ENCODE assay signal across 8 cellular contexts in the genomic region with DNA sequence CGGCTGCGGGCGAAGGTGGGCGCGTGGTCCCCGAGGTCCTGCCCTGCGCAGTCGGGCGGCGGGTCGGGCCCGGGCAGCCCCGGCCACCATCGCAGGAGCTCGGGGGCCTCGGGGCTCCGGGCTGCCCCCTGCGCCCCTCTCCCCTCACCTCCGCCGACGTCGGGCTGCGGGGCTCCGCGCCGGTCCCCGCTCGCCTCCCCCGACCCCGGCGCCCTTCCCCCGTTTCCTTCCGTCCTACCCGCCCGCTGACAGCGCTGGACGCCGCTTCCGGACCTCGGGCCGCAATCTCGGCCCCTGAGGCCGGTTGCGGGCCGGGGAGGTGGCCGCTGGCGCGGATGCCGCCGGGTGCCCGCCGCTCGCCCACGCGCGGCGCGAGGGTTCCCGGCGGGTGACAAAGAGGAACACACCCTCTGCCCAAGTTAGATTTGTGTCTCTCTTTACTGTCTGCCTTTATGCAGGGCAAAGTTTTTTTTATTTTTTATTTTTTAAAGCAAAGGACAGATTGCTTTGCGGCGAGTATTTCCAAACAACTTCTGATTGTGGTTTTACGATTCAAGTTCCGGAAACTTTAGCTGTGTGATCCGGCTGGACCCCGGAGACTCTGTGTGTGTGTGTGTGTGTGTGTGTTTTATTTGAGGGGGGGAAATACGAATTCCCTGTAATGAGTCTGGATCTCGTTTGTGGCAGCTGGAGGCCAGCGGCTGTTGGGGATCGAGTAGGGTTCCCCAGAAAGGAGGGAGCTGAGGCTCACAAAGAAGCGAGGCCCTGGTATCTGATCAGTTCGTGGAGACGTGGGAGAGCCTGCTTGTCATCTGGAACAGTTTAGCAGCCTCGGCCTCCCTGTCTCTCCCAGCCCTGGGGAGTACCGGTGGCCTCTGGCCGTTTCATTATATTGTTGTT. TPM values are rescaled to one million over a fixed set of nuclear protein-coding genes. Genes with fewer than 3 reads are reported as not detected.
A peak's percentile ranks its signal among the peaks of the same experiment; 100 is the strongest.
DNase-seq lines count a peak whose midpoint lies in the region; ATAC-seq and TF ChIP-seq lines count a peak whose summit lies in the region.

No MANE protein-coding gene starts in this region.

- POLR2A ChIA-PET in AG04449 (lab: Yijun Ruan, JAX) = interaction anchor here (0.6 kb wide), 1 partner anchor 227 kb away, joined by 3 read pairs; no protein-coding TSS in a partner anchor

- ATAC-seq in GM18868 (IDR thresholded peaks at IDR 0.05; ENCODE audit: unreplicated experiment) (peak; percentile 4), left lung (peak; percentile 2), HG02571 (IDR thresholded peaks at IDR 0.05; ENCODE audit: unreplicated experiment) (no peak), HG02938 (IDR thresholded peaks at IDR 0.05; ENCODE audit: unreplicated experiment) (no peak)
- no peak for ATAC-seq in central memory CD8-positive, alpha-beta T cell (replicated peaks; ENCODE audit: extremely low read depth, poor library complexity, severe bottlenecking)

- peaks cover 4% of the 10 kb centered on the region for H3K4me1 Mint-ChIP-seq in central memory CD8-positive, alpha-beta T cell

- H3K36me3 ChIP-seq in left lung (no peaks in the 10 kb centered on the region), tibial artery (no peaks in the 10 kb centered on the region)

- H3K4me1 ChIP-seq in left lung (peaks cover 0 to 29% of the 10 kb centered on the region in 2 donors), tibial artery (peaks cover 0 to 31% (median 18%) of the 10 kb centered on the region in 4 donors)

- intact Hi-C loops in left lung (cut with DNase I) = no loop called here
- intact Hi-C loops in tibial artery (cut with DNase I; ENCODE audit: low total_unique reads) = loop anchor here (2.0 to 10.0 kb wide), 2 partner anchors 71 to 253 kb away; no protein-coding TSS in a partner anchor

- no peak for TF ChIP-seq CTCF in AG04449 (IDR thresholded peaks at IDR 0.05; ENCODE audit: insufficient read depth, low read length, missing control alignments)
- TF ChIP-seq CTCF in left lung (IDR thresholded peaks at IDR 0.05) = no peak
- no peak for TF ChIP-seq CTCF in tibial artery (IDR thresholded peaks at IDR 0.05)

- H3K27me3 Mint-ChIP-seq in central memory CD8-positive, alpha-beta T cell = peaks cover 78% of the 10 kb centered on the region

- H3K27me3 ChIP-seq in left lung (peaks cover 0 to 53% of the 10 kb centered on the region in 2 donors), tibial artery (no peaks in the 10 kb centered on the region)

- CTCF ChIA-PET in AG04449 (lab: Yijun Ruan, JAX) = interaction anchor here (1.2 kb wide), 1 partner anchor 11 kb away, joined by 3 read pairs; no protein-coding TSS in a partner anchor

- DNase-seq in AG04449 (ENCODE audit: low read depth, low spot score) = no peak
- DNase-seq in MV-4-11 (lab: John Stamatoyannopoulos, UW) = peak; percentile 11
- no peak for DNase-seq in central memory CD8-positive, alpha-beta T cell (ENCODE audit: low spot score in 2 of 2)
- peak in 1 of 2 donors; percentile 79 for DNase-seq in left lung
- DNase-seq in tibial artery = peak; percentile 33 to 66

- H3K27ac Mint-ChIP-seq in central memory CD8-positive, alpha-beta T cell (ENCODE audit: low read depth) = no peak overlapping the region

- H3K4me3 Mint-ChIP-seq in central memory CD8-positive, alpha-beta T cell = peak overlapping the region; percentile 64

- H3K4me3 ChIP-seq in AG04449 (ENCODE audit: low read depth, low read length) (peak overlapping the region; percentile 69), left lung (peak overlapping the region; percentile 54 to 55), tibial artery (peak overlapping the region; percentile 73 to 81)

- H3K27ac ChIP-seq in left lung (peak overlapping the region; percentile 59 to 77), tibial artery (peak overlapping the region; percentile 64 to 67)

- no peaks in the 10 kb centered on the region for H3K36me3 Mint-ChIP-seq in central memory CD8-positive, alpha-beta T cell (ENCODE audit: insufficient read depth)

- no peaks in the 10 kb centered on the region for H3K9me3 ChIP-seq in left lung
- no peaks in the 10 kb centered on the region for H3K9me3 ChIP-seq in tibial artery

- no peaks in the 10 kb centered on the region for H3K9me3 Mint-ChIP-seq in central memory CD8-positive, alpha-beta T cell

RNA-seq across cellular contexts. Expression of gene FARP1, which starts 1.0 kb away (rescaled TPM):
- total RNA-seq in left lung = 100 to 1,000 TPM in 1 of 2 donors, 10 to 100 TPM in 1; 78.9 to 124 TPM

RNA-seq across cellular contexts. Expression of gene RNF113B, which starts 33.2 kb away (rescaled TPM):
- total RNA-seq in left lung = not detected

Comparison
In these comparisons a context has a peak if more than half of its experiments do, and no peak if none do; other contexts are left out.
1. DNase-seq: peak in MV-4-11 (single experiment) and tibial artery (2 of 2); none in AG04449 (single experiment) and central memory CD8-positive, alpha-beta T cell (0 of 2).
2. ATAC-seq: peak in GM18868 (single experiment) and left lung (single experiment); none in central memory CD8-positive, alpha-beta T cell (single experiment), HG02571 (single experiment) and HG02938 (single experiment).
3. Peak in every context shown above with its lines, with median percentiles within 50 percentile points of each other: H3K4me3 ChIP-seq.